In genomic region chr5:128774605-128775004, GRCh38 we compare ENCODE assay signal across 14 cellular contexts.
DNase-seq lines count a peak whose midpoint lies in the region; ATAC-seq and TF ChIP-seq lines count a peak whose summit lies in the region.
"Had no signal": no experiment of that assay in that cellular context is flagged by ENCODE, and none has a peak within 500 bp of the region (broad histone marks: within the 10 kb centered on the region; RNA-seq: fewer than 3 reads in every experiment).

No MANE protein-coding gene starts in this region.

- intact Hi-C loops in CD4-positive, alpha-beta memory T cell (cut with micrococcal nuclease) = no loop called here
- intact Hi-C loops in sciatic nerve (cut with DNase I) = no loop called here

- ATAC-seq in GM18505 (IDR thresholded peaks at IDR 0.05; ENCODE audit: unreplicated experiment) (peak; percentile 51), HG02885 (IDR thresholded peaks at IDR 0.05; ENCODE audit: poor library complexity, unreplicated experiment) (peak; percentile 61), sciatic nerve (no peak), HG03354 (IDR thresholded peaks at IDR 0.05; ENCODE audit: poor library complexity, severe bottlenecking, unreplicated experiment) (no peak)

- no peaks in the 10 kb centered on the region for H3K36me3 ChIP-seq in CD4-positive, alpha-beta memory T cell (ENCODE audit: insufficient read depth, low read length)

- TF ChIP-seq POLR2A in GM18505 (IDR thresholded peaks at IDR 0.05; ENCODE audit: borderline replicate concordance, extremely low read depth, insufficient read depth, insufficient read length) = no peak

- no peak overlapping the region for H3K4me3 ChIP-seq in CD4-positive, alpha-beta memory T cell (ENCODE audit: low read length in 2 of 2)
- H3K4me3 ChIP-seq: hepatocyte had no signal

- H3K27ac Mint-ChIP-seq in CD4-positive, alpha-beta memory T cell = no peak overlapping the region
- H3K27ac Mint-ChIP-seq: T-helper 1 cell treated with Interleukin-12 subunit alpha and Interleukin-12 subunit beta and Interleukin-4 antibody, amounts not matched to agents 30 μg/mL and 1 μg/mL, for 36 hours had no signal

- CTCF ChIA-PET in CD4-positive, alpha-beta memory T cell (lab: Charles Lee; ENCODE audit: partially characterized antibody) = no interaction called here

- H3K27ac ChIP-seq in CD4-positive, alpha-beta memory T cell (ENCODE audit: low read depth, low read length) = no peak overlapping the region
- H3K27ac ChIP-seq: hepatocyte had no signal

- no peaks in the 10 kb centered on the region for H3K36me3 Mint-ChIP-seq in CD4-positive, alpha-beta memory T cell

- H3K4me1 Mint-ChIP-seq in CD4-positive, alpha-beta memory T cell = peaks cover 11 to 18% (median 13%) of the 10 kb centered on the region in 4 donors

- H3K4me1 ChIP-seq in CD4-positive, alpha-beta memory T cell (ENCODE audit: insufficient read depth, low read length) = peaks cover 9% of the 10 kb centered on the region

- H3K27me3 ChIP-seq in CD4-positive, alpha-beta memory T cell (ENCODE audit: insufficient read depth, low read length) = no peaks in the 10 kb centered on the region
- H3K27me3 ChIP-seq: hepatocyte had no signal

- H3K9me3 Mint-ChIP-seq in CD4-positive, alpha-beta memory T cell = peaks cover 0 to 2% (median 0%) of the 10 kb centered on the region in 8 donors
- H3K9me3 Mint-ChIP-seq: T-helper 1 cell treated with Interleukin-12 subunit alpha and Interleukin-12 subunit beta and Interleukin-4 antibody, amounts not matched to agents 30 μg/mL and 1 μg/mL, for 36 hours had no signal

- peaks cover 2 to 3% of the 10 kb centered on the region in 2 donors for H3K27me3 Mint-ChIP-seq in CD4-positive, alpha-beta memory T cell

- H3K4me3 Mint-ChIP-seq in CD4-positive, alpha-beta memory T cell = no peak overlapping the region
- H3K4me3 Mint-ChIP-seq: T-helper 1 cell treated with Interleukin-12 subunit alpha and Interleukin-12 subunit beta and Interleukin-4 antibody, amounts not matched to agents 30 μg/mL and 1 μg/mL, for 36 hours had no signal

- DNase-seq in RPMI7951 (ENCODE audit: low read depth) (peak; percentile 8), glomerular visceral epithelial cell (ENCODE audit: extremely low spot score) (peak; percentile 63), sciatic nerve (ENCODE audit: low spot score) (no peak)
- DNase-seq in stimulated activated CD4-positive, alpha-beta T cell treated with anti-CD3 and anti-CD28 coated beads, Interleukin-4, amount 100 ng/mL, for 1 hour = no peak
- DNase-seq in CD4-positive, alpha-beta memory T cell = no peak
- DNase-seq: effector CD8-positive, alpha-beta T cell; NCI-H524 treated with DMSO at 0.1 percent for 48 hours; posterior cingulate gyrus; stimulated activated CD4-positive, alpha-beta T cell treated with anti-CD3 and anti-CD28 coated beads, Interleukin-2, amount 100 ng/mL, for 48 hours had no signal

- H3K9me3 ChIP-seq in CD4-positive, alpha-beta memory T cell (ENCODE audit: control insufficient read depth in 1 of 2, low read length in 2 of 2) = no peaks in the 10 kb centered on the region

- POLR2A ChIA-PET in CD4-positive, alpha-beta memory T cell (lab: Charles Lee; ENCODE audit: partially characterized antibody) = no interaction called here

Comparison
In these comparisons a context has a peak if more than half of its experiments do, and no peak if none do; other contexts are left out.
1. ATAC-seq: peak in GM18505 (single experiment) and HG02885 (single experiment); none in sciatic nerve (single experiment) and HG03354 (single experiment).
2. DNase-seq: peak in RPMI7951 (single experiment) and glomerular visceral epithelial cell (single experiment); none in stimulated activated CD4-positive, alpha-beta T cell treated with anti-CD3 and anti-CD28 coated beads, Interleukin-4, amount 100 ng/mL, for 1 hour (single experiment), CD4-positive, alpha-beta memory T cell (0 of 5) and sciatic nerve (single experiment).